ENCODE assay signal across 12 cellular contexts in the genomic region with DNA sequence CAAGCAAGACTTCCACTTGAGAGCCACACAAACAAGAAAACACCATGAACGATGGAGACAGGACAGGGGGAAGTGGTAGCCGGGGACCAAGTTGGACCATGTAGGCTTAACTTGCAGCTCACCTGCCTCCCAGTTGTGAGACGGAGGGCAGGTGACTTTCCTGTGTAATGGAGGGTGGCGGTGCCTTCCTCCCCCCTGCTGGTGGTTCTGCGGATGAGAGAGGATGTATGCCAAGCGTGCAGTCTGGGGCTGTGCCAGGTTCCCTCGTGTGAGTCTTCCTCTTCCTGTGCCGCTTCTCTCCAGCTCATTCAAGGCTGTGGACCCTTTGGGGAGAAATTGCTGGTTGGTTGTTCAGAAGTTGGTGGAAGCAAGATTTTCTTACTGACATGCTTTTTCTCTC. TPM values are rescaled to one million over a fixed set of nuclear protein-coding genes. Genes with fewer than 3 reads are reported as not detected.
DNase-seq lines count a peak whose midpoint lies in the region; ATAC-seq, FAIRE-seq and TF ChIP-seq lines count a peak whose summit lies in the region.
"Had no signal": no experiment of that assay in that cellular context is flagged by ENCODE, and none has a peak within 500 bp of the region (broad histone marks: within the 10 kb centered on the region; RNA-seq: fewer than 3 reads in every experiment).

No MANE protein-coding gene starts in this region.

- no peak overlapping the region for H3K9ac ChIP-seq in keratinocyte (ENCODE audit: control insufficient read depth, extremely low read depth, insufficient read depth, low read length)
- no peak overlapping the region for H3K9ac ChIP-seq in trophoblast cell (ENCODE audit: low read length)

- no peak overlapping the region for H2AK5ac ChIP-seq in trophoblast cell (ENCODE audit: low read length)

- peak in 2 of 3 experiments; percentile 12 to 26 for TF ChIP-seq CTCF in keratinocyte (optimal IDR thresholded peaks at IDR 0.05 in 1 of 3, IDR thresholded peaks at IDR 0.05 in 1 of 3, conservative IDR thresholded peaks at IDR 0.05 in 1 of 3; ENCODE audit: extremely low read depth in 1 of 3, insufficient read depth in 2 of 3, low read length in 3 of 3)

- no peaks in the 10 kb centered on the region for H3K79me1 ChIP-seq in trophoblast cell (ENCODE audit: low read length)

- no peak overlapping the region for H3K23ac ChIP-seq in trophoblast cell (ENCODE audit: low read length)

- H2BK5ac ChIP-seq in trophoblast cell (ENCODE audit: low read depth, low read length, poor library complexity) = no peak overlapping the region

- H3K4me1 ChIP-seq in keratinocyte (ENCODE audit: control insufficient read depth, extremely low read depth, insufficient read depth, low read length) (no peaks in the 10 kb centered on the region), trophoblast cell (ENCODE audit: control insufficient read depth in 1 of 2, insufficient read depth in 2 of 2, low read length in 2 of 2) (no peaks in the 10 kb centered on the region)
- H3K4me1 ChIP-seq: uterus had no signal

- H3K36me3 ChIP-seq in keratinocyte (ENCODE audit: control insufficient read depth in 2 of 2, extremely low read depth in 1 of 2, insufficient read depth in 2 of 2, low read length in 2 of 2) (no peaks in the 10 kb centered on the region), trophoblast cell (ENCODE audit: control insufficient read depth in 1 of 2, insufficient read depth in 2 of 2, low read length in 2 of 2) (no peaks in the 10 kb centered on the region)
- H3K36me3 ChIP-seq: uterus had no signal

- H3K18ac ChIP-seq in trophoblast cell (ENCODE audit: low read length) = no peak overlapping the region

- H3K27ac ChIP-seq in keratinocyte (ENCODE audit: control insufficient read depth, insufficient read depth, low read length) = no peak overlapping the region
- H3K27ac ChIP-seq in trophoblast cell (ENCODE audit: low read depth, low read length) = no peak overlapping the region
- H3K27ac ChIP-seq: uterus had no signal

- H3K4ac ChIP-seq in trophoblast cell (ENCODE audit: low read depth, low read length) = no peak overlapping the region

- H3K4me2 ChIP-seq in keratinocyte (ENCODE audit: control insufficient read depth, extremely low read depth, insufficient read depth, low read depth, low read length) = no peak overlapping the region
- H3K4me2 ChIP-seq in trophoblast cell (ENCODE audit: low read length) = no peak overlapping the region

- no peaks in the 10 kb centered on the region for H3K27me3 ChIP-seq in keratinocyte (ENCODE audit: control insufficient read depth, extremely low read depth, insufficient read depth, low read length)
- H3K27me3 ChIP-seq in trophoblast cell (ENCODE audit: insufficient read depth, low read length) = no peaks in the 10 kb centered on the region
- H3K27me3 ChIP-seq: uterus had no signal

- no CpG with 5 or more reads among the region's 8 CpGs for WGBS in trophoblast cell (ENCODE audit: extremely low coverage, insufficient coverage, insufficient read length)

- dilution Hi-C loops in keratinocyte (cut with MboI; ENCODE audit: extremely low pct_ligation_motif_present, low sequenced_read_pairs) = no loop called here

- H3K4me3 ChIP-seq in keratinocyte (ENCODE audit: control insufficient read depth in 2 of 3, extremely low read depth in 1 of 3, insufficient read depth in 2 of 3, low read depth in 1 of 3, low read length in 3 of 3) (no peak overlapping the region), trophoblast cell (ENCODE audit: low read depth, low read length) (no peak overlapping the region)
- H3K4me3 ChIP-seq: uterus had no signal

- FAIRE-seq in keratinocyte (lab: Jason Lieb, UNC) = no peak

- H3K9me3 ChIP-seq in keratinocyte (ENCODE audit: control insufficient read depth, low read depth, low read length) (no peaks in the 10 kb centered on the region), trophoblast cell (ENCODE audit: insufficient read depth, low read depth, low read length) (no peaks in the 10 kb centered on the region)
- H3K9me3 ChIP-seq: uterus had no signal

- ATAC-seq in HG02759 (IDR thresholded peaks at IDR 0.05; ENCODE audit: unreplicated experiment) = no peak
- no peak for ATAC-seq in GM18907 (IDR thresholded peaks at IDR 0.05; ENCODE audit: unreplicated experiment)
- ATAC-seq in HG03565 (IDR thresholded peaks at IDR 0.05; ENCODE audit: unreplicated experiment) = no peak
- ATAC-seq: activated naive CD4-positive, alpha-beta T cell treated with anti-CD3 and anti-CD28 coated beads, Interleukin-2, amount 50 U/mL, for 72 hours; naive thymus-derived CD8-positive, alpha-beta T cell had no signal

- no peak overlapping the region for H4K12ac ChIP-seq in trophoblast cell (ENCODE audit: low read depth, low read length)

- no peak overlapping the region for H2AFZ ChIP-seq in keratinocyte (ENCODE audit: control insufficient read depth, low read length)
- no peak overlapping the region for H2AFZ ChIP-seq in trophoblast cell (ENCODE audit: insufficient read depth, low read length, poor library complexity)

- no peak overlapping the region for H3K14ac ChIP-seq in trophoblast cell (ENCODE audit: low read length)

- H2BK120ac ChIP-seq in trophoblast cell (ENCODE audit: insufficient read depth, low read length, poor library complexity) = no peak overlapping the region

- DNase-seq in COLO668 (lab: John Stamatoyannopoulos, UW; ENCODE audit: unreplicated experiment) (peak; percentile 91), NCI-H1105 (lab: John Stamatoyannopoulos, UW) (peak; percentile 89), NCI-H446 (lab: John Stamatoyannopoulos, UW) (peak; percentile 30 to 49), keratinocyte (ENCODE audit: low read depth, low spot score) (no peak), trophoblast cell (no peak)
- DNase-seq: C1 segment of cervical spinal cord; naive thymus-derived CD8-positive, alpha-beta T cell had no signal

- H3K9me1 ChIP-seq in keratinocyte (ENCODE audit: control insufficient read depth, extremely low read depth, insufficient read depth, low read length) = no peaks in the 10 kb centered on the region

- H3K79me2 ChIP-seq in keratinocyte (ENCODE audit: control insufficient read depth, insufficient read depth, low read length) = no peaks in the 10 kb centered on the region
- H3K79me2 ChIP-seq in trophoblast cell (ENCODE audit: control insufficient read depth, insufficient read depth, low read length, poor library complexity) = no peaks in the 10 kb centered on the region

- no peaks in the 10 kb centered on the region for H4K20me1 ChIP-seq in keratinocyte (ENCODE audit: control insufficient read depth, extremely low read depth, insufficient read depth, low read length)

- H4K8ac ChIP-seq in trophoblast cell (ENCODE audit: low read depth, low read length) = no peak overlapping the region

- no peak overlapping the region for H2BK12ac ChIP-seq in trophoblast cell (ENCODE audit: low read length)

- H4K91ac ChIP-seq in trophoblast cell (ENCODE audit: low read depth, low read length) = no peak overlapping the region

RNA-seq across cellular contexts. Expression of gene MPPED1, which starts 35.1 kb away (rescaled TPM):
- polyA plus RNA-seq in keratinocyte = not detected in 3 replicates
- not detected for polyA plus RNA-seq in keratinocyte (2011; ENCODE audit: low read depth)
- not detected in 2 replicates for polyA plus RNA-seq in keratinocyte (2011; cell fraction: cytosol; rRNA removed)
- polyA plus RNA-seq in keratinocyte (2011; cell fraction: nucleus; rRNA removed) = not detected in 2 replicates
- polyA plus RNA-seq in keratinocyte (2012; ENCODE audit: low replicate concordance) = not detected in 2 replicates
- polyA minus RNA-seq in keratinocyte = not detected in 3 replicates
- polyA minus RNA-seq in keratinocyte (2011; cell fraction: cytosol; rRNA and poly(A)+ RNA removed) = not detected
- polyA minus RNA-seq in keratinocyte (2011; cell fraction: nucleus; rRNA and poly(A)+ RNA removed) = not detected in 2 replicates
- not detected in 2 replicates for polyA plus RNA-seq in trophoblast cell (2013)

Comparison
In these comparisons a context has a peak if more than half of its experiments do, and no peak if none do; other contexts are left out.
1. DNase-seq: peak in COLO668 (single experiment), NCI-H1105 (single experiment) and NCI-H446 (2 of 2); none in keratinocyte (single experiment) and trophoblast cell (0 of 2).